29 cellular contexts compared by ENCODE assay signal in the genomic region with DNA sequence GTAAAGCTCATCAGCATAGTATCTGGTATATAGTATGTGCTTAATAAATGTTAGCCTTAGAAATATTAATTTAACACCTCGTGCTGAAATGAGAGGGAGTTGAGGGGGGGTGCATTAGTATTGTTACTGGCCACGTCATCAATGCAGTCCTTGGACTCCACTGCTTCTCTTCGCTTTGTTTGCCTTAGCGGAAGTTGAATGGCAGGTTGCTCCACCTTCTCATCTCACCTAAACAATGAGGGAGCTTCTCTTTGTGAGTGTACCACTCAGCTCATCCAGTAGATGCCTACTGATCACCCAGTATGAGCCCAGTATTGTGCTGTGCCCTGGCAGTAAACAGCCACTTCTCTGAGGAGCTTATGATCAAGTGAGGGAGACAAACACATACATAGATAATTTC.
"Had no signal": no experiment of that assay in that cellular context is flagged by ENCODE, and none has a peak within 500 bp of the region (broad histone marks: within the 10 kb centered on the region; RNA-seq: fewer than 3 reads in every experiment).

No MANE protein-coding gene starts in this region.

- H3K27ac ChIP-seq: left lung, lower lobe of right lung, pancreas, prostate gland, sigmoid colon, spleen, suprapubic skin, thoracic aorta, tibial artery, uterus had no signal

- H3K4me3 Mint-ChIP-seq: immature natural killer cell; naive thymus-derived CD8-positive, alpha-beta T cell; nephron; neural crest cell; stimulated activated effector memory CD8-positive, alpha-beta T cell treated with anti-CD3 and anti-CD28 coated beads, Interleukin-12 subunit alpha, Interleukin-12 subunit beta, amount 100 ng/mL, for 72 hours; stimulated activated naive CD8-positive, alpha-beta T cell treated with anti-CD3 and anti-CD28 coated beads, Interleukin-15, Interleukin-2, amounts not matched to agents 100 ng/mL and 50 ng/mL, for 24 hours; type B pancreatic cell had no signal

- H3K27ac Mint-ChIP-seq: nephron; stimulated activated effector memory CD8-positive, alpha-beta T cell treated with anti-CD3 and anti-CD28 coated beads, Interleukin-12 subunit alpha, Interleukin-12 subunit beta, amount 100 ng/mL, for 72 hours; stimulated activated naive CD8-positive, alpha-beta T cell treated with anti-CD3 and anti-CD28 coated beads, Interleukin-15, Interleukin-2, amounts not matched to agents 100 ng/mL and 50 ng/mL, for 24 hours; type B pancreatic cell had no signal

- H3K27me3 ChIP-seq: pancreas, sigmoid colon, suprapubic skin, tibial artery, uterus had no signal

- H3K9me3 ChIP-seq: left lung, lower lobe of right lung, pancreas, prostate gland, sigmoid colon, spleen, suprapubic skin, thoracic aorta, tibial artery, uterus had no signal

- H3K36me3 Mint-ChIP-seq: immature natural killer cell; stimulated activated effector memory CD8-positive, alpha-beta T cell treated with anti-CD3 and anti-CD28 coated beads, Interleukin-12 subunit alpha, Interleukin-12 subunit beta, amount 100 ng/mL, for 72 hours had no signal

- H3K27me3 Mint-ChIP-seq: naive thymus-derived CD8-positive, alpha-beta T cell; stimulated activated naive CD8-positive, alpha-beta T cell treated with anti-CD3 and anti-CD28 coated beads, Interleukin-15, Interleukin-2, amounts not matched to agents 100 ng/mL and 50 ng/mL, for 24 hours; type B pancreatic cell had no signal

- FAIRE-seq: islet of Langerhans, kidney, pancreas, small intestine had no signal

- H3K4me3 ChIP-seq: left lung, lower lobe of right lung, pancreas, prostate gland, sigmoid colon, spleen, suprapubic skin, thoracic aorta, tibial artery, uterus had no signal

- DNase-seq: immature natural killer cell; kidney; left colon; left lung; lower lobe of right lung; mammary epithelial cell; mesenchymal stem cell; naive thymus-derived CD8-positive, alpha-beta T cell; nucleus accumbens; pancreas; posterior cingulate gyrus; retina; right cardiac atrium; sigmoid colon; small intestine; spleen; stimulated activated CD4-positive, alpha-beta T cell treated with anti-CD3 and anti-CD28 coated beads, Interleukin-4, amount 100 ng/mL, for 24 hours; stimulated activated naive CD4-positive, alpha-beta T cell; tibial artery; uterus had no signal

- H3K36me3 ChIP-seq: left lung, lower lobe of right lung, pancreas, prostate gland, thoracic aorta, tibial artery, uterus had no signal

- H3K4me1 ChIP-seq: prostate gland, uterus had no signal

- ATAC-seq: left colon; left lung; lower lobe of right lung; naive thymus-derived CD8-positive, alpha-beta T cell; pancreas; right cardiac atrium; stimulated activated effector memory CD8-positive, alpha-beta T cell treated with anti-CD3 and anti-CD28 coated beads, Interleukin-12 subunit alpha, Interleukin-12 subunit beta, amount 100 ng/mL, for 72 hours had no signal
